In the genomic region with DNA sequence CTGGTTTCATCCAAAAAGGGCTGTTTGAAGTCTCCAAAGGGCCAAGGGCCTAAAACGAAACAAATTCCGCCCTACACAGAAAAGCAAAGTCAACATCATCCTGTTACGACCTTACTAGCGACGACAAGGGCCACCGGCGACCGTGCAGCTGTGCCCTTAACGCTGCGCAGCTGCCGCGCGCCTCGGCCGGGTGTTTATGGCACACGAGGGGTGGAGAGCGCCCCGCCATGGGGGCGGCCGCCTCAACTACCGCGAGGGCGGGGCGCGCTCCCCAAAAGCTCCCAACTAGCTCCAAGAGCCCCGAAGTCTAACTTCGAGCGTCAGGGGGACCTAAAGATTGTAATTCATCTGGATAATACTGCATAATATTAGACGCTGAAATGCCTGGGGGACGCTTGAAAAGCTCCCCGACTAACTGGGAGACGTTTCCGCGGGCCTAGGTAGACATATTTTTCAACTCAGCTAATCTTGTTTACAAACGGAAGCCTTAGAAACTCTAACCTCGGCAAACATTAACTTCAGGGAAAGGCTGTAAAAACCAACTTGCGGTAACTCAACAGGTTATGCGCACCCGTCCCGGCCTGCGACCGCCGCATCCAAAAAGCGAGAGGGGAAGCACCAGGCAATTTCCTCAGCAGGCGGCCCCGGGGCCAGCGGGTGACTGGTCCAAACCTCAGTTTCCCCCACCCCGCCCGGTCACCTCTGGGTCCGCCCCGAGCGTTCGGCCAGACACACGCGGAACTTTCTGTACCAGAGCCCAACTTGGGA, we compare ENCODE assay signal across 8 cellular contexts. TPM values are rescaled to one million over a fixed set of nuclear protein-coding genes. Genes with fewer than 3 reads are reported as not detected.
A peak's percentile ranks its signal among the peaks of the same experiment; 100 is the strongest.
DNase-seq lines count a peak whose midpoint lies in the region; ATAC-seq and TF ChIP-seq lines count a peak whose summit lies in the region.

No MANE protein-coding gene starts in this region.

- no peak for TF ChIP-seq CTCF in left ventricle myocardium inferior (IDR thresholded peaks at IDR 0.05; ENCODE audit: borderline replicate concordance)
- no peak for TF ChIP-seq CTCF in psoas muscle (IDR thresholded peaks at IDR 0.05)
- TF ChIP-seq CTCF in uterus (IDR thresholded peaks at IDR 0.05): peak in 2 of 4 experiments; percentile 16 to 37

- H3K4me1 Mint-ChIP-seq in activated naive CD8-positive, alpha-beta T cell treated with anti-CD3 and anti-CD28 coated beads for 36 hours: peaks cover 65% of the 10 kb centered on the region

- intact Hi-C loops in left ventricle myocardium inferior (cut with micrococcal nuclease): no loop called here
- intact Hi-C loops in psoas muscle (cut with DNase I): loop anchor here (2.0 to 5.0 kb wide), 2 partner anchors 105 kb away; partner anchors contain the start of gene BIRC2 (in 2 of the 2)
- intact Hi-C loops in uterus (cut with DNase I; ENCODE audit: low total_unique reads): no loop called here

- peaks cover 48% of the 10 kb centered on the region for H3K36me3 Mint-ChIP-seq in activated naive CD8-positive, alpha-beta T cell treated with anti-CD3 and anti-CD28 coated beads for 36 hours

- 0 to 2% (median 0%) methylated on average over 55 of the region's 55 CpGs for WGBS in psoas muscle, 3 donors

- H3K9me3 ChIP-seq in left ventricle myocardium inferior (replicated peaks) (no peaks in the 10 kb centered on the region), psoas muscle (no peaks in the 10 kb centered on the region), uterus (no peaks in the 10 kb centered on the region)

- H3K27me3 ChIP-seq in left ventricle myocardium inferior (ENCODE audit: low read depth) (no peaks in the 10 kb centered on the region), psoas muscle (ENCODE audit: insufficient read depth in 3 of 3, low read length in 2 of 3) (no peaks in the 10 kb centered on the region), uterus (no peaks in the 10 kb centered on the region)

- H3K27me3 Mint-ChIP-seq in activated naive CD8-positive, alpha-beta T cell treated with anti-CD3 and anti-CD28 coated beads for 36 hours: no peaks in the 10 kb centered on the region

- H3K27ac Mint-ChIP-seq in activated naive CD8-positive, alpha-beta T cell treated with anti-CD3 and anti-CD28 coated beads for 36 hours: peak overlapping the region; percentile 97

- DNase-seq in EL: peak; percentile 60
- DNase-seq in KG1 (lab: John Stamatoyannopoulos, UW): peak; percentile 89
- peak; percentile 37 for DNase-seq in SK-N-DZ (ENCODE audit: low spot score)
- peak; percentile 83 for DNase-seq in activated naive CD8-positive, alpha-beta T cell treated with anti-CD3 and anti-CD28 coated beads for 36 hours
- peak; percentile 70 for DNase-seq in left ventricle myocardium inferior
- DNase-seq in psoas muscle: peak; percentile 59 to 82
- DNase-seq in uterus: peak; percentile 49 to 56

- H3K27ac ChIP-seq in left ventricle myocardium inferior (replicated peaks) (peak overlapping the region; percentile 90), psoas muscle (peak overlapping the region; percentile 83), uterus (peak overlapping the region; percentile 96)

- peaks cover 63% of the 10 kb centered on the region for H3K4me1 ChIP-seq in left ventricle myocardium inferior
- H3K4me1 ChIP-seq in psoas muscle: peaks cover 8% of the 10 kb centered on the region
- H3K4me1 ChIP-seq in uterus: no peaks in the 10 kb centered on the region

- H3K4me3 ChIP-seq in left ventricle myocardium inferior (peak overlapping the region; percentile 98), psoas muscle (peak overlapping the region; percentile 94), uterus (peak overlapping the region; percentile 94 to 95)

- ATAC-seq in GM21717 (IDR thresholded peaks at IDR 0.05; ENCODE audit: unreplicated experiment) (peak; percentile 55), psoas muscle (peak; percentile 77 to 89 (median 86))

- peak; percentile 36 to 46 for TF ChIP-seq POLR2A in uterus (IDR thresholded peaks at IDR 0.05)

- H3K36me3 ChIP-seq in left ventricle myocardium inferior (peaks cover 16% of the 10 kb centered on the region), psoas muscle (ENCODE audit: insufficient read depth in 1 of 2, low read depth in 1 of 2) (peaks cover 0 to 14% of the 10 kb centered on the region in 2 donors), uterus (no peaks in the 10 kb centered on the region)

- H3K4me3 Mint-ChIP-seq in activated naive CD8-positive, alpha-beta T cell treated with anti-CD3 and anti-CD28 coated beads for 36 hours: peak overlapping the region; percentile 95

- no peaks in the 10 kb centered on the region for H3K9me3 Mint-ChIP-seq in activated naive CD8-positive, alpha-beta T cell treated with anti-CD3 and anti-CD28 coated beads for 36 hours

RNA-seq across cellular contexts. Expression of gene TMEM123, which starts 0.7 kb away (rescaled TPM):
- 48.5 and 50.1 TPM in 2 replicates for polyA plus RNA-seq in SK-N-DZ (2014; cell fraction: cytosol; rRNA removed)
- 22.0 and 22.5 TPM in 2 replicates for polyA plus RNA-seq in SK-N-DZ (2014; cell fraction: nucleus; rRNA removed)
- total RNA-seq in activated naive CD8-positive, alpha-beta T cell treated with anti-CD3 and anti-CD28 coated beads for 36 hours: 100 to 1,000 TPM; 299 to 310 TPM
- total RNA-seq in left ventricle myocardium inferior (70.2 TPM), psoas muscle (10 to 100 TPM; 16.9 to 42.6 (median 34.3) TPM), uterus (100 to 1,000 TPM; 187 to 522 (median 260) TPM)
- polyA plus RNA-seq in psoas muscle: 10 to 100 TPM; 10.8 to 13.1 (median 12.6) TPM

Comparison
In these comparisons a context has a peak if more than half of its experiments do, and no peak if none do; other contexts are left out.
1. Peak in every context shown above with its lines: DNase-seq, ATAC-seq, H3K4me3 ChIP-seq and H3K27ac ChIP-seq.
2. DNase-seq: peak in every context shown above with its lines; median percentile 89 in KG1; 83 in activated naive CD8-positive, alpha-beta T cell treated with anti-CD3 and anti-CD28 coated beads for 36 hours; 70 in psoas muscle; 70 in left ventricle myocardium inferior; 60 in EL; 52 in uterus; 37 in SK-N-DZ.
3. intact Hi-C loops: an anchor here in psoas muscle (2.0 to 5.0 kb wide); none called in left ventricle myocardium inferior and uterus.